In the genomic region with DNA sequence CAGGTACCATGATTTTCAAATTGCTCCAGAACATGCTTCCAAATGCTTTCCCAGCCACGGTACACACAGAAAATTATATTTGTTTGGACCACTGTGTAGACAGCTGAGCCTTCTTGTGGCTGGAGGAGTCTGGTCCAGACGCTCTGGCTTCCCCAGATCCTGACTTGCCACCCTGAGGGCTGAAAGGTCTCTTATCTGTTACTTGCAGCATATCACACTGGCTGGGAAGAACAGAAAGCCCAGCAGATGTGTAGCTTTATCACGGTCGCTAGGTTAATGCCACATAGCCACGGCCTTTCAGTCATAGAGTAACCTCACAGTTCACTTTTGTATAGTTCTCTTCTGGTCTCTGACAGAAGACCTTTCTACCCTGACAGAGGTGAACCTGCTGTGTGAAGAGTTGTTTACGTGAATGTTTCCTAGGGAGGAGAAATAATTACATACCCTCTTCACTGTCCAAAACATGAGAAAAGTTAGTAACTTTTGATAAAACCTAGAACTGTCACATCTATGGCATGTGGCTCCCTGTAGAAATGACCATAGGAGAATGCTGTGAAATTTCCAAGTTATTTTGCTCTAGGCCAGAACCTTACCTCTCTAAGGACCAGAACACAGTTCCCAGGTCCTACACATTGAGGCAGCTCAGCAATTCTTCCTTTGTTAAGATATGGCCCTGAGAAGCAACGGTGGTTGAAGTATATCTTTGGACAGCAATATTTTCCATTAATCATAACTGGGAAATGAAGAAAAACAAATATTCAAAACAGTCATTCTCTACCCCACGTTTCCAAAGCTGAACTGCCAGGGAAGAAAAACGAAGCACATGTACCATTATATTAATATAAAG, we compare ENCODE assay signal across 27 cellular contexts.
"Had no signal": no experiment of that assay in that cellular context is flagged by ENCODE, and none has a peak within 500 bp of the region (broad histone marks: within the 10 kb centered on the region; RNA-seq: fewer than 3 reads in every experiment).

No MANE protein-coding gene starts in this region.

- H3K4me3 Mint-ChIP-seq: mesothelial cell of epicardium; naive thymus-derived CD8-positive, alpha-beta T cell; neural progenitor cell; T-helper 1 cell treated with Interleukin-12 subunit alpha and Interleukin-12 subunit beta and Interleukin-4 antibody, amounts not matched to agents 30 μg/mL and 1 μg/mL, for 36 hours; type B pancreatic cell had no signal

- H3K27ac ChIP-seq: adrenal gland, ascending aorta, foreskin keratinocyte, neural progenitor cell, testis, vagina, WERI-Rb-1 had no signal

- H3K36me3 ChIP-seq: neural progenitor cell, vagina had no signal

- H3K27me3 ChIP-seq: adrenal gland, ascending aorta, foreskin keratinocyte, neural progenitor cell, testis, vagina had no signal

- H3K4me1 Mint-ChIP-seq: mesothelial cell of epicardium; naive thymus-derived CD8-positive, alpha-beta T cell; neural progenitor cell had no signal

- H3K27ac Mint-ChIP-seq: mesothelial cell of epicardium; naive thymus-derived CD8-positive, alpha-beta T cell; neural progenitor cell; progenitor cell of endocrine pancreas; T-helper 1 cell treated with Interleukin-12 subunit alpha and Interleukin-12 subunit beta and Interleukin-4 antibody, amounts not matched to agents 30 μg/mL and 1 μg/mL, for 36 hours; type B pancreatic cell had no signal

- DNase-seq: activated CD4-positive, alpha-beta T cell treated with anti-CD3 and anti-CD28 coated beads, Interleukin-2, amount 50 U/mL, for 1 hour; activated CD4-positive, CD25-positive, alpha-beta regulatory T cell treated with anti-CD3 and anti-CD28 coated beads, Interleukin-2, amount 50 U/mL, for 72 hours; activated gamma-delta T cell; activated naive CD4-positive, alpha-beta T cell treated with anti-CD3 and anti-CD28 coated beads, Interleukin-2, amount 50 U/mL, for 16 hours; activated T-cell treated with anti-CD3 and anti-CD28 coated beads, Interleukin-2, amount 50 U/mL, for 48 hours; adrenal gland; central memory CD4-positive, alpha-beta T cell; dermis blood vessel endothelial cell; effector CD8-positive, alpha-beta T cell; foreskin keratinocyte; kidney; naive thymus-derived CD8-positive, alpha-beta T cell; stimulated activated CD4-positive, alpha-beta T cell treated with anti-CD3 and anti-CD28 coated beads, Interleukin-2, amount 100 ng/mL, for 48 hours; stimulated activated CD8-positive, alpha-beta memory T cell treated with anti-CD3 and anti-CD28 coated beads, Interleukin-4, amount 100 ng/mL, for 48 hours; stimulated activated naive CD4-positive, alpha-beta T cell; T1000; testis; WERI-Rb-1 had no signal

- H3K9me3 ChIP-seq: adrenal gland, ascending aorta, testis, vagina had no signal

- ATAC-seq: foreskin keratinocyte; left lobe of liver; naive thymus-derived CD8-positive, alpha-beta T cell had no signal

- H3K4me1 ChIP-seq: ascending aorta, foreskin keratinocyte, neural progenitor cell, testis, vagina had no signal

- H3K27me3 Mint-ChIP-seq: naive thymus-derived CD8-positive, alpha-beta T cell; progenitor cell of endocrine pancreas; type B pancreatic cell had no signal

- H2AFZ ChIP-seq: neural progenitor cell had no signal

- H3K9me3 Mint-ChIP-seq: mesothelial cell of epicardium; naive thymus-derived CD8-positive, alpha-beta T cell; neural progenitor cell; T-helper 1 cell treated with Interleukin-12 subunit alpha and Interleukin-12 subunit beta and Interleukin-4 antibody, amounts not matched to agents 30 μg/mL and 1 μg/mL, for 36 hours; type B pancreatic cell had no signal

- H3K4me2 ChIP-seq: neural progenitor cell had no signal

- H3K9ac ChIP-seq: neural progenitor cell had no signal

- H3K4me3 ChIP-seq: adrenal gland, ascending aorta, lung, neural progenitor cell, testis, vagina had no signal
